Comparison of ENCODE assay signal across 27 cellular contexts in genomic region chr5:159258361-159258760, GRCh38.
"Had no signal": no experiment of that assay in that cellular context is flagged by ENCODE, and none has a peak within 500 bp of the region (broad histone marks: within the 10 kb centered on the region; RNA-seq: fewer than 3 reads in every experiment).

No MANE protein-coding gene starts in this region.

- H3K27ac ChIP-seq: lower lobe of right lung, neural progenitor cell, neutrophil, parathyroid adenoma, psoas muscle, right atrium auricular region, right lobe of liver, tibial nerve, upper lobe of left lung, vagina had no signal

- H3K36me3 ChIP-seq: lower lobe of right lung, neural progenitor cell, neutrophil, right atrium auricular region, right lobe of liver, tibial nerve, upper lobe of left lung, vagina had no signal

- H3K9ac ChIP-seq: neural progenitor cell, parathyroid adenoma had no signal

- H3K27me3 ChIP-seq: neutrophil, right atrium auricular region, right lobe of liver, upper lobe of left lung, vagina had no signal

- H3K9me3 ChIP-seq: lower lobe of right lung, neutrophil, psoas muscle, right atrium auricular region, right lobe of liver, tibial nerve, upper lobe of left lung, vagina had no signal

- H2AFZ ChIP-seq: neural progenitor cell, parathyroid adenoma had no signal

- DNase-seq: hippocampal formation; kidney glomerular epithelial cell; left cardiac atrium; lower lobe of right lung; mammary epithelial cell; mesenchymal stem cell; naive thymus-derived CD8-positive, alpha-beta T cell; occipital lobe; psoas muscle; right lobe of liver; stimulated activated CD4-positive, alpha-beta T cell treated with anti-CD3 and anti-CD28 coated beads, Interleukin-1b, Interleukin-23, amount 100 ng/mL, for 48 hours; stimulated activated CD4-positive, alpha-beta T cell treated with anti-CD3 and anti-CD28 coated beads, Interleukin-2, amount 100 ng/mL, for 48 hours; stimulated activated CD4-positive, alpha-beta T cell treated with anti-CD3 and anti-CD28 coated beads, Interleukin-4, amount 100 ng/mL, for 4 hours; stimulated activated CD8-positive, alpha-beta memory T cell treated with anti-CD3 and anti-CD28 coated beads, Interleukin-4, amount 100 ng/mL, for 48 hours; stimulated activated naive CD4-positive, alpha-beta T cell treated with Interleukin-2 at 50 U/mL for 16 hours; stimulated activated naive CD8-positive, alpha-beta T cell treated with anti-CD3 and anti-CD28 coated beads, Interleukin-15, amount 100 ng/mL, for 72 hours; substantia nigra; upper lobe of left lung had no signal

- H3K4me1 ChIP-seq: lower lobe of right lung, neural progenitor cell, parathyroid adenoma had no signal

- ATAC-seq: left cardiac atrium; left lobe of liver; lower lobe of right lung; naive thymus-derived CD8-positive, alpha-beta T cell; psoas muscle; right lobe of liver; stimulated activated memory B cell treated with anti-CD40 and anti-IgM and Interleukin-4, amounts not matched to agents 10 μg/mL and 1 μg/mL and 100 μg/mL, for 72 hours; stimulated activated naive CD8-positive, alpha-beta T cell treated with anti-CD3 and anti-CD28 coated beads, Interleukin-15, amount 100 ng/mL, for 72 hours had no signal

- H3K4me2 ChIP-seq: neural progenitor cell, smooth muscle cell had no signal

- H3K4me3 ChIP-seq: lower lobe of right lung, neural progenitor cell, psoas muscle, right atrium auricular region, right lobe of liver, smooth muscle cell, tibial nerve, upper lobe of left lung, vagina had no signal
